ENCODE assay signal across 25 cellular contexts in the genomic region with DNA sequence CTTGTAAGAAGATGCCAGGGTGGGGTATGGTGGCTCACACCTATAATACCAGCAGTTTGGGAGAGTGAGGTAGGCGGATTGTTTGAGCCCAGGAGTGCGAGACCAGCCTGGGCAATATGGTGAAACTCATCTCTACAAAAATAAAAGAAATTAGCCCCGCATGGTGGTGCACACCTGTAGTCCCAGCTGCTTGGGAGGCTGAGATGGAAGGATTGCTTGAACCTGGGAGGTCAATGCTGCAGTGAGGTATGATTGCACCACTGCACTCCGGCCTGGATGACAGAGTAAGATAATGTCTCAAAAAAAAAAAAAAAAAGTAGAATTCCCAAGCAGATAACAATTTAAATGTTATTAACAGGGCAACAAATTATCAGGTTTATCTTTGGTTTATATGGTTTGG.
"Had no signal": no experiment of that assay in that cellular context is flagged by ENCODE, and none has a peak within 500 bp of the region (broad histone marks: within the 10 kb centered on the region; RNA-seq: fewer than 3 reads in every experiment).

No MANE protein-coding gene starts in this region.

- DNase-seq: naive thymus-derived CD4-positive, alpha-beta T cell; natural killer cell; occipital lobe; ovary; posterior cingulate gyrus; psoas muscle; right cardiac atrium; right lobe of liver; sigmoid colon; small intestine; stimulated activated CD4-positive, alpha-beta T cell treated with anti-CD3 and anti-CD28 coated beads, Interleukin-15, amount 100 ng/mL, for 24 hours; stimulated activated CD4-positive, alpha-beta T cell treated with anti-CD3 and anti-CD28 coated beads, Interleukin-2, amount 100 ng/mL, for 24 hours; stimulated activated CD4-positive, alpha-beta T cell treated with anti-CD3 and anti-CD28 coated beads, Interleukin-2, amount 100 ng/mL, for 48 hours; stimulated activated CD4-positive, alpha-beta T cell treated with anti-CD3 and anti-CD28 coated beads, Interleukin-4, amount 100 ng/mL, for 24 hours; stimulated activated naive B cell treated with anti-CD40 and anti-IgM and Interleukin-4, amounts not matched to agents 10 μg/mL and 1 μg/mL and 100 μg/mL, for 72 hours; stimulated activated naive CD4-positive, alpha-beta T cell treated with Interleukin-2 at 50 U/mL for 16 hours; stomach; thyroid gland; upper lobe of right lung; uterus had no signal

- H2AFZ ChIP-seq: neural progenitor cell, parathyroid adenoma had no signal

- H3K4me2 ChIP-seq: neural progenitor cell had no signal

- H3K27ac ChIP-seq: neural progenitor cell, ovary, parathyroid adenoma, psoas muscle, right lobe of liver, sigmoid colon, stomach, suprapubic skin, thoracic aorta, thyroid gland, upper lobe of right lung, uterus had no signal

- H3K27me3 ChIP-seq: neural progenitor cell, ovary, right lobe of liver, sigmoid colon, stomach, suprapubic skin, thyroid gland, tibial nerve, upper lobe of right lung, uterus had no signal

- H3K9me3 ChIP-seq: ovary, psoas muscle, right lobe of liver, sigmoid colon, stomach, suprapubic skin, thoracic aorta, thyroid gland, tibial nerve, upper lobe of right lung, uterus had no signal

- H3K36me3 ChIP-seq: neural progenitor cell, ovary, right lobe of liver, sigmoid colon, stomach, suprapubic skin, thoracic aorta, thyroid gland, tibial nerve, upper lobe of right lung, uterus had no signal

- H3K4me3 ChIP-seq: neural progenitor cell, ovary, right lobe of liver, sigmoid colon, stomach, suprapubic skin, thoracic aorta, thyroid gland, tibial nerve, upper lobe of right lung, uterus had no signal

- H3K9ac ChIP-seq: neural progenitor cell, parathyroid adenoma had no signal

- H3K4me1 ChIP-seq: neural progenitor cell, parathyroid adenoma had no signal
